8 cellular contexts compared by ENCODE assay signal in genomic region chr18:46071615-46071893, GRCh38. TPM values are rescaled to one million over a fixed set of nuclear protein-coding genes. Genes with fewer than 3 reads are reported as not detected.
A peak's percentile ranks its signal among the peaks of the same experiment; 100 is the strongest.
DNase-seq lines count a peak whose midpoint lies in the region; ATAC-seq and TF ChIP-seq lines count a peak whose summit lies in the region.

No MANE protein-coding gene starts in this region.

- H3K79me2 ChIP-seq in parathyroid adenoma = peaks cover 4% of the 10 kb centered on the region

- peak overlapping the region; percentile 46 for H3K4me3 ChIP-seq in fibroblast of mammary gland (ENCODE audit: control insufficient read depth, low read depth, low read length)
- H3K4me3 ChIP-seq in parathyroid adenoma (ENCODE audit: low read depth, low read length) = peak overlapping the region; percentile 77

- H3K9me3 ChIP-seq in T-helper 17 cell (ENCODE audit: control insufficient read depth, low read length, poor library complexity, severe bottlenecking) (no peaks in the 10 kb centered on the region), parathyroid adenoma (ENCODE audit: control insufficient read depth, low read length) (no peaks in the 10 kb centered on the region)

- H3K27ac Mint-ChIP-seq in activated CD8-positive, alpha-beta memory T cell treated with anti-CD3 and anti-CD28 coated beads, Interleukin-2, amount 10 ng/mL, durations not matched to agents 7 days and 5 days = no peak overlapping the region
- peak overlapping the region; percentile 70 for H3K27ac Mint-ChIP-seq in T-helper 17 cell

- peaks cover 6% of the 10 kb centered on the region for H3K27me3 Mint-ChIP-seq in activated CD8-positive, alpha-beta memory T cell treated with anti-CD3 and anti-CD28 coated beads, Interleukin-2, amount 10 ng/mL, durations not matched to agents 7 days and 5 days
- no peaks in the 10 kb centered on the region for H3K27me3 Mint-ChIP-seq in T-helper 17 cell

- peak overlapping the region; percentile 96 for H2AFZ ChIP-seq in parathyroid adenoma

- H3K36me3 Mint-ChIP-seq in activated CD8-positive, alpha-beta memory T cell treated with anti-CD3 and anti-CD28 coated beads, Interleukin-2, amount 10 ng/mL, durations not matched to agents 7 days and 5 days = peaks cover 3% of the 10 kb centered on the region
- no peaks in the 10 kb centered on the region for H3K36me3 Mint-ChIP-seq in T-helper 17 cell (ENCODE audit: low read depth)

- H3K9me3 Mint-ChIP-seq in activated CD8-positive, alpha-beta memory T cell treated with anti-CD3 and anti-CD28 coated beads, Interleukin-2, amount 10 ng/mL, durations not matched to agents 7 days and 5 days (ENCODE audit: low read depth) = no peaks in the 10 kb centered on the region

- TF ChIP-seq CTCF in fibroblast of mammary gland (conservative IDR thresholded peaks at IDR 0.05; ENCODE audit: control insufficient read depth, insufficient read depth, low read depth, low read length) (no peak), parathyroid adenoma (IDR thresholded peaks at IDR 0.05) (no peak), GM13977 (IDR thresholded peaks at IDR 0.05; ENCODE audit: extremely low read depth, insufficient read depth, missing control alignments) (no peak)

- peak overlapping the region; percentile 96 for H3K4me2 ChIP-seq in parathyroid adenoma (ENCODE audit: low read length)

- H3K9ac ChIP-seq in parathyroid adenoma = peak overlapping the region; percentile 13

- in situ Hi-C loops in GM13977 (cut with MboI; ENCODE audit: low pct_unique_long_range_greater_than_20kb, low sequenced_read_pairs, unreplicated experiment) = no loop called here

- CTCF ChIA-PET in activated CD8-positive, alpha-beta memory T cell treated with anti-CD3 and anti-CD28 coated beads, Interleukin-2, amount 10 ng/mL, durations not matched to agents 7 days and 5 days (lab: Charles Lee) = interaction anchor here (3.3 to 5.3 kb wide), 3 partner anchors 16 to 406 kb away, joined by 30 to 50 read pairs (median 44); no protein-coding TSS in a partner anchor

- peak overlapping the region; percentile 72 for H3K4me3 Mint-ChIP-seq in activated CD8-positive, alpha-beta memory T cell treated with anti-CD3 and anti-CD28 coated beads, Interleukin-2, amount 10 ng/mL, durations not matched to agents 7 days and 5 days
- peak overlapping the region; percentile 84 for H3K4me3 Mint-ChIP-seq in T-helper 17 cell

- peaks cover 8% of the 10 kb centered on the region for H3K4me1 ChIP-seq in parathyroid adenoma

- no peak for ATAC-seq in activated CD8-positive, alpha-beta memory T cell treated with anti-CD3 and anti-CD28 coated beads, Interleukin-2, amount 10 ng/mL, durations not matched to agents 7 days and 5 days
- no peak for ATAC-seq in T-helper 17 cell

- H3K27me3 ChIP-seq in parathyroid adenoma (ENCODE audit: control insufficient read depth, insufficient read depth, low read length) = no peaks in the 10 kb centered on the region

- peaks cover 32% of the 10 kb centered on the region for H3K4me1 Mint-ChIP-seq in activated CD8-positive, alpha-beta memory T cell treated with anti-CD3 and anti-CD28 coated beads, Interleukin-2, amount 10 ng/mL, durations not matched to agents 7 days and 5 days
- H3K4me1 Mint-ChIP-seq in T-helper 17 cell = peaks cover 24% of the 10 kb centered on the region

- no peak overlapping the region for H3K27ac ChIP-seq in parathyroid adenoma

- no peaks in the 10 kb centered on the region for H3K36me3 ChIP-seq in parathyroid adenoma (ENCODE audit: control insufficient read depth, insufficient read depth, low read length)

- DNase-seq in activated CD8-positive, alpha-beta memory T cell treated with anti-CD3 and anti-CD28 coated beads, Interleukin-2, amount 10 ng/mL, durations not matched to agents 7 days and 5 days = no peak
- DNase-seq in activated CD8-positive, alpha-beta memory T cell treated with anti-CD3 and anti-CD28 coated beads for 24 hours = no peak
- DNase-seq in T-helper 17 cell (no peak), fibroblast of mammary gland (ENCODE audit: low read depth) (no peak), GM13977 (ENCODE audit: low spot score) (no peak), activated gamma-delta T cell (lab: John Stamatoyannopoulos, UW) (no peak), NAMALWA (ENCODE audit: low spot score) (no peak)

RNA-seq across cellular contexts. Expression of gene PSTPIP2, which starts 0.5 kb away (rescaled TPM):
- 10 to 100 TPM in 1 of 2 experiments, 1 to 10 TPM in 1; 4.1 to 16.1 TPM for total RNA-seq in activated CD8-positive, alpha-beta memory T cell treated with anti-CD3 and anti-CD28 coated beads, Interleukin-2, amount 10 ng/mL, durations not matched to agents 7 days and 5 days
- 10 to 100 TPM; 13.1 to 15.8 TPM for total RNA-seq in T-helper 17 cell

RNA-seq across cellular contexts. Expression of gene ATP5F1A, which starts 26.5 kb away (rescaled TPM):
- total RNA-seq in activated CD8-positive, alpha-beta memory T cell treated with anti-CD3 and anti-CD28 coated beads, Interleukin-2, amount 10 ng/mL, durations not matched to agents 7 days and 5 days = 100 to 1,000 TPM; 341 to 485 TPM
- 100 to 1,000 TPM; 171 to 200 TPM for total RNA-seq in T-helper 17 cell

RNA-seq across cellular contexts. Expression of gene HAUS1, which starts 32.6 kb away (rescaled TPM):
- 10 to 100 TPM; 57.4 to 59.2 TPM for total RNA-seq in activated CD8-positive, alpha-beta memory T cell treated with anti-CD3 and anti-CD28 coated beads, Interleukin-2, amount 10 ng/mL, durations not matched to agents 7 days and 5 days
- 10 to 100 TPM; 14.9 to 15.8 TPM for total RNA-seq in T-helper 17 cell
